8 cellular contexts compared by ENCODE assay signal in the genomic region with DNA sequence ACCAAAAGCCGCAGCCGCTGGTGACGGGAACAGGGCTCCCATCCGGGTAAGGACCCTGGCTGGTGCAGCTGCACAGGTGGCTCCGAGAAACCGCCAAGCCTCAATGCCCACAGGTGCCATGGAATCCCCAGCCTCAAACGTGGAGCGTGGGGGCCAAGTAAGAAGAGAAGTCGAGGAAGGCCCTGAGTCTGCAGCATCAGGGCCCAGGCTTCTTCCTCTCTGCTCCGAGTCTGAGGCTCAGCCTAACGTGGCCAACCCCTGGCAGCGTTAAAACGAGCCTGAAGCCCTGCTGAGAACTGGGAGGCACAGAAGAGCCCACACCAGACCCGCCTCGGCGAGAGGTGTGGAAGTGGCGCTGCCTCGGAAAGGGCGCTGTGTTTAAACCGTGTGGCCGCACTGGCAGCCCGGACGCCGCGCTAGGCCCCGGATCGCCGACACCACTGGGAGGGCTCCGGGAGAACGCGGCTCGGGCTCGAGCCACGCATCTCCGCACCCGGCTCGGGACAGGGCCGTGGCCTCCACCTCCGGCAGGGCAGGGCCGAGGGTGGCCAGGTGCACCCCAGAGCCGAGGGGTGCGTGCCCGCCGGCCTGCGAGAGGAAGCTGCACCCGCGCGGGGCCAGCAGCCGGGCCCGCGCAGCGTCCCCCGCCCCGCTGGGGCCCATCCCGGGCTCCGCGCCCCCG. TPM values are rescaled to one million over a fixed set of nuclear protein-coding genes. Genes with fewer than 3 reads are reported as not detected.
A peak's percentile ranks its signal among the peaks of the same experiment; 100 is the strongest.
DNase-seq lines count a peak whose midpoint lies in the region; ATAC-seq, FAIRE-seq and TF ChIP-seq lines count a peak whose summit lies in the region.

No MANE protein-coding gene starts in this region.

- H3K27ac ChIP-seq in mesenchymal stem cell (ENCODE audit: low read length, poor library complexity, severe bottlenecking), result no peak overlapping the region
- H3K27ac ChIP-seq in urinary bladder (ENCODE audit: low read depth), result no peak overlapping the region

- H3K18ac ChIP-seq in mesenchymal stem cell (ENCODE audit: low read depth in 1 of 2, low read length in 2 of 2), result peak overlapping the region; percentile 15 to 59

- peak overlapping the region; percentile 81 for H3K4me3 ChIP-seq in GM06990 (replicated peaks; ENCODE audit: low read depth, low read length)
- peak overlapping the region; percentile 88 for H3K4me3 ChIP-seq in LNCaP clone FGC (ENCODE audit: low read depth, low read length)
- peak overlapping the region; percentile 65 for H3K4me3 ChIP-seq in bronchial epithelial cell (ENCODE audit: low read depth, low read length)
- peak overlapping the region; percentile 92 for H3K4me3 ChIP-seq in mesenchymal stem cell (ENCODE audit: insufficient read depth in 1 of 2, low read depth in 1 of 2, low read length in 2 of 2)
- H3K4me3 ChIP-seq in urinary bladder (ENCODE audit: low read depth, low read length), result peak overlapping the region; percentile 90

- H4K8ac ChIP-seq in mesenchymal stem cell (ENCODE audit: low read length), result peak overlapping the region; percentile 32

- H3K9me3 ChIP-seq in mesenchymal stem cell (ENCODE audit: control insufficient read depth, low read length), result no peaks in the 10 kb centered on the region

- no peak overlapping the region for H3K14ac ChIP-seq in mesenchymal stem cell (ENCODE audit: low read length in 2 of 2)

- ATAC-seq in GM21619 (IDR thresholded peaks at IDR 0.05; ENCODE audit: unreplicated experiment), result peak; percentile 11

- peaks cover 12% of the 10 kb centered on the region for H3K36me3 ChIP-seq in GM06990 (ENCODE audit: control insufficient read depth, insufficient read depth, low read length)
- peaks cover 22% of the 10 kb centered on the region for H3K36me3 ChIP-seq in bronchial epithelial cell (ENCODE audit: control insufficient read depth, insufficient read depth, low read length)
- peaks cover 36 to 39% of the 10 kb centered on the region in 2 experiments for H3K36me3 ChIP-seq in mesenchymal stem cell (ENCODE audit: control insufficient read depth in 1 of 2, insufficient read depth in 2 of 2, low read depth in 1 of 2, low read length in 2 of 2)
- H3K36me3 ChIP-seq in urinary bladder (ENCODE audit: insufficient read depth), result peaks cover 2% of the 10 kb centered on the region

- H3K79me1 ChIP-seq in mesenchymal stem cell (replicated peaks; ENCODE audit: low read length, poor library complexity, severe bottlenecking), result peaks cover 42% of the 10 kb centered on the region

- WGBS in mesenchymal stem cell, result 16% methylated on average over 36 of the region's 58 CpGs
- 7% methylated on average over 58 of the region's 58 CpGs for WGBS in urinary bladder

- H3K27me3 ChIP-seq in GM06990 (replicated peaks; ENCODE audit: control insufficient read depth, insufficient read depth, low read length) (no peaks in the 10 kb centered on the region), bronchial epithelial cell (ENCODE audit: control insufficient read depth, insufficient read depth, low read length) (no peaks in the 10 kb centered on the region), mesenchymal stem cell (ENCODE audit: control insufficient read depth in 1 of 2, insufficient read depth in 1 of 2, low read length in 2 of 2) (no peaks in the 10 kb centered on the region)

- FAIRE-seq in bronchial epithelial cell (lab: Jason Lieb, UNC), result no peak

- DNase-seq in GM06990 (ENCODE audit: extremely low read depth, insufficient read length), result no peak
- DNase-seq in LNCaP clone FGC (ENCODE audit: low read depth), result no peak
- no peak for DNase-seq in bronchial epithelial cell (ENCODE audit: low read depth)
- DNase-seq in mesenchymal stem cell, result peak; percentile 45
- no peak for DNase-seq in NCI-H2107 treated with DMSO at 0.1 percent for 48 hours (lab: John Stamatoyannopoulos, UW; ENCODE audit: unreplicated experiment)
- no peak for DNase-seq in mesenteric fat pad (ENCODE audit: low spot score)

- no peak overlapping the region for H2BK12ac ChIP-seq in mesenchymal stem cell (ENCODE audit: low read length in 2 of 2)

- H3K4me1 ChIP-seq in mesenchymal stem cell (ENCODE audit: control insufficient read depth, insufficient read depth, low read depth, low read length) (peaks cover 10% of the 10 kb centered on the region), urinary bladder (ENCODE audit: insufficient read depth) (no peaks in the 10 kb centered on the region)

- peak overlapping the region; percentile 19 for H2BK120ac ChIP-seq in mesenchymal stem cell (ENCODE audit: low read depth, low read length)

- H2AFZ ChIP-seq in mesenchymal stem cell (ENCODE audit: low read depth, low read length), result no peak overlapping the region

- H4K91ac ChIP-seq in mesenchymal stem cell (ENCODE audit: low read length), result no peak overlapping the region

- peak overlapping the region; percentile 89 for H3K9ac ChIP-seq in mesenchymal stem cell (ENCODE audit: low read length)

- no peak for TF ChIP-seq CTCF in GM06990 (IDR thresholded peaks at IDR 0.05; ENCODE audit: insufficient read depth, low read length, poor library complexity, severe bottlenecking)
- no peak for TF ChIP-seq CTCF in LNCaP clone FGC (IDR thresholded peaks at IDR 0.05; ENCODE audit: control insufficient read depth, extremely low read depth, insufficient read depth)
- TF ChIP-seq CTCF in bronchial epithelial cell (IDR thresholded peaks at IDR 0.05; ENCODE audit: insufficient read depth, low read length, severe bottlenecking), result no peak

- no peak overlapping the region for H2AK5ac ChIP-seq in mesenchymal stem cell (ENCODE audit: low read length, severe bottlenecking)

- no peak overlapping the region for H2BK15ac ChIP-seq in mesenchymal stem cell (ENCODE audit: low read depth, poor library complexity, severe bottlenecking)

- peak overlapping the region in 1 of 2 experiments; percentile 2 for H3K23ac ChIP-seq in mesenchymal stem cell (ENCODE audit: low read length in 2 of 2)

- peak overlapping the region; percentile 81 for H2BK5ac ChIP-seq in mesenchymal stem cell (ENCODE audit: low read depth, low read length, poor library complexity, severe bottlenecking)

- H3K4me2 ChIP-seq in mesenchymal stem cell (ENCODE audit: low read length, poor library complexity, severe bottlenecking), result peak overlapping the region; percentile 88

- H3K4ac ChIP-seq in mesenchymal stem cell (ENCODE audit: low read depth in 1 of 2, low read length in 2 of 2), result peak overlapping the region in 1 of 2 experiments; percentile 17

RNA-seq across cellular contexts. Expression of gene ZMYND19, which starts 0.7 kb away (rescaled TPM):
- total RNA-seq in bronchial epithelial cell (30.7 and 34.2 TPM in 2 replicates), urinary bladder (7.9 TPM), mesenteric fat pad (18.6 TPM)
- 13.6 TPM for polyA plus RNA-seq in mesenchymal stem cell (2013, experiment 1 of 2)
- polyA plus RNA-seq in mesenchymal stem cell (2013, experiment 2 of 2), result 13.2 TPM
- 13.2 TPM for polyA plus RNA-seq in urinary bladder

RNA-seq across cellular contexts. Expression of gene DPH7, which starts 10.9 kb away (rescaled TPM):
- total RNA-seq in bronchial epithelial cell, result 23.6 and 33.7 TPM in 2 replicates
- 14.4 TPM for polyA plus RNA-seq in mesenchymal stem cell (2013, experiment 1 of 2)
- 14.8 TPM for polyA plus RNA-seq in mesenchymal stem cell (2013, experiment 2 of 2)
- 21.2 TPM for total RNA-seq in urinary bladder
- 28.8 TPM for polyA plus RNA-seq in urinary bladder
- 17.6 TPM for total RNA-seq in mesenteric fat pad

RNA-seq across cellular contexts. Expression of gene ARRDC1, which starts 15.9 kb away (rescaled TPM):
- total RNA-seq in bronchial epithelial cell, result 114 and 136 TPM in 2 replicates
- polyA plus RNA-seq in mesenchymal stem cell (2013, experiment 1 of 2), result 18.4 TPM
- polyA plus RNA-seq in mesenchymal stem cell (2013, experiment 2 of 2), result 19.8 TPM
- total RNA-seq in urinary bladder, result 14.3 TPM
- 37.5 TPM for polyA plus RNA-seq in urinary bladder
- 22.4 TPM for total RNA-seq in mesenteric fat pad

RNA-seq across cellular contexts. Expression of gene EHMT1, which starts 29.2 kb away (rescaled TPM):
- total RNA-seq in bronchial epithelial cell (45.3 and 45.4 TPM in 2 replicates), urinary bladder (48.6 TPM), mesenteric fat pad (95.3 TPM)
- polyA plus RNA-seq in mesenchymal stem cell (2013, experiment 1 of 2), result 26.1 TPM
- polyA plus RNA-seq in mesenchymal stem cell (2013, experiment 2 of 2), result 24.7 TPM
- 44.7 TPM for polyA plus RNA-seq in urinary bladder

RNA-seq across cellular contexts. Expression of gene MRPL41, which starts 37.9 kb away (rescaled TPM):
- total RNA-seq in bronchial epithelial cell (64.2 and 81.8 TPM in 2 replicates), urinary bladder (16.7 TPM), mesenteric fat pad (81.6 TPM)
- 57.4 TPM for polyA plus RNA-seq in mesenchymal stem cell (2013, experiment 1 of 2)
- polyA plus RNA-seq in mesenchymal stem cell (2013, experiment 2 of 2), result 58.2 TPM
- 74.9 TPM for polyA plus RNA-seq in urinary bladder
